In genomic region chr2:171846894-171847293, GRCh38 we compare ENCODE assay signal across 23 cellular contexts.
"Had no signal": no experiment of that assay in that cellular context is flagged by ENCODE, and none has a peak within 500 bp of the region (broad histone marks: within the 10 kb centered on the region; RNA-seq: fewer than 3 reads in every experiment).

No MANE protein-coding gene starts in this region.

- H3K27ac ChIP-seq: breast epithelium, Peyer's patch, RWPE1, SJSA1 had no signal

- H3K4me3 ChIP-seq: breast epithelium, Peyer's patch, SJSA1 had no signal

- H3K36me3 ChIP-seq: breast epithelium, Peyer's patch had no signal

- H3K9me3 ChIP-seq: breast epithelium, Peyer's patch, SJSA1 had no signal

- DNase-seq: activated CD4-positive, alpha-beta T cell treated with anti-CD3 and anti-CD28 coated beads for 48 hours; activated CD4-positive, alpha-beta T cell treated with anti-CD3 and anti-CD28 coated beads, Interleukin-2, amount 50 U/mL, for 4 hours; activated CD4-positive, CD25-positive, alpha-beta regulatory T cell treated with anti-CD3 and anti-CD28 coated beads, Interleukin-2, amount 50 U/mL, for 72 hours; activated CD8-positive, alpha-beta memory T cell treated with anti-CD3 and anti-CD28 coated beads, Interleukin-2, amount 50 U/mL, for 48 hours; activated CD8-positive, alpha-beta T cell treated with anti-CD3 and anti-CD28 coated beads, Interleukin-2, amount 10 ng/mL, durations not matched to agents 7 days and 5 days; activated naive CD4-positive, alpha-beta T cell treated with anti-CD3 and anti-CD28 coated beads, Interleukin-2, amount 50 U/mL, for 16 hours; activated T-cell treated with anti-CD3 and anti-CD28 coated beads, Interleukin-2, amount 50 U/mL, for 1 hour; aorta; caudate nucleus; IMR-90; Kasumi-1; KBM-7; NCI-H1105; NCI-H1436; NCI-H187; NCI-H2081 treated with DMSO at 0.1 percent for 48 hours; NCI-H446; NCI-H524; Peyer's patch; SHP77 had no signal

- H3K4me1 ChIP-seq: breast epithelium, Peyer's patch, SJSA1 had no signal
